In the genomic region with DNA sequence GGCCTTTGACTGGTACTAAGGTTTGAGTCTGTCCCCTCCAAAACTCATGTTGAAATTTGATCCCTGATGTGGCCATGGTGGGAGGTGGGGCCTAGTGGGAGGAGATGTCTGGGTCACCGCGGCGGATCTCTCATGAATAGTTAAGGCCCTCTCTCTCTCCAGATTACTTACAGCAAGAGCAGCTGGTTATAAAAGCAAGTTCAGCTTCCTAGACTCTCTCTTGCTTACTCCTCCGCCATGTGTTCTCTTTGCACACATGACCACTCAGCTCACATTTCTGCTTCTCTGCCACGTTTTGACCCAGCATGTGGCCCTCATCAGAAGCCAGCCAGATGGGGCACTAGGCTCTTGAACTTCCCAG, we compare ENCODE assay signal across 11 cellular contexts. TPM values are rescaled to one million over a fixed set of nuclear protein-coding genes. Genes with fewer than 3 reads are reported as not detected.
DNase-seq lines count a peak whose midpoint lies in the region; ATAC-seq and TF ChIP-seq lines count a peak whose summit lies in the region.
"Had no signal": no experiment of that assay in that cellular context is flagged by ENCODE, and none has a peak within 500 bp of the region (broad histone marks: within the 10 kb centered on the region; RNA-seq: fewer than 3 reads in every experiment).

No MANE protein-coding gene starts in this region.

- in situ Hi-C loops in gastrocnemius medialis (cut with MboI; ENCODE audit: low sequenced_read_pairs in 4 of 4) = no loop called here

- POLR2A ChIA-PET in HEK293 (lab: Yijun Ruan, JAX) = no interaction called here

- no peak for TF ChIP-seq POLR2A in gastrocnemius medialis (IDR thresholded peaks at IDR 0.05)

- CTCF ChIA-PET in HEK293 (lab: Yijun Ruan, JAX) = interaction anchor here (0.6 kb wide), 1 partner anchor 9 kb away, joined by 3 read pairs; no protein-coding TSS in a partner anchor

- no peaks in the 10 kb centered on the region for H3K4me1 ChIP-seq in HEK293 (ENCODE audit: control insufficient read depth, insufficient read depth, low read length)
- H3K4me1 ChIP-seq in iPS-20b (ENCODE audit: insufficient read depth, low read length) = peaks cover 11% of the 10 kb centered on the region; the same call in 1 of the 2 replicates
- peaks cover 0 to 8% of the 10 kb centered on the region in 2 donors for H3K4me1 ChIP-seq in gastrocnemius medialis

- H3K27ac ChIP-seq in HEK293 (ENCODE audit: extremely low read depth, low read depth, low read length) (no peak overlapping the region), iPS-20b (ENCODE audit: low read length) (no peak overlapping the region), gastrocnemius medialis (peak overlapping the region; percentile 43 to 71 (median 50))
- H3K27ac ChIP-seq: dorsolateral prefrontal cortex had no signal

- ATAC-seq in gastrocnemius medialis (peak; percentile 88 to 91), HG03097 (IDR thresholded peaks at IDR 0.05; ENCODE audit: low FRiP score, unreplicated experiment) (no peak), HG02884 (IDR thresholded peaks at IDR 0.05; ENCODE audit: unreplicated experiment) (no peak)
- ATAC-seq: activated naive CD8-positive, alpha-beta T cell treated with anti-CD3 and anti-CD28 coated beads, Interleukin-2, amount 50 U/mL, for 24 hours had no signal

- H3K9me3 ChIP-seq in HEK293 (ENCODE audit: control insufficient read depth, insufficient read depth, low read depth, low read length) (no peaks in the 10 kb centered on the region), iPS-20b (ENCODE audit: insufficient read depth, low read depth, low read length) (no peaks in the 10 kb centered on the region), gastrocnemius medialis (no peaks in the 10 kb centered on the region)

- no peak for TF ChIP-seq CTCF in HEK293 (tag by site-specific recombination; IDR thresholded peaks at IDR 0.05)
- TF ChIP-seq CTCF in gastrocnemius medialis (IDR thresholded peaks at IDR 0.05 in 4 of 5, conservative IDR thresholded peaks at IDR 0.05 in 1 of 5) = no peak

- DNase-seq in NCI-H524 (lab: John Stamatoyannopoulos, UW) (peak; percentile 83 to 88), gastrocnemius medialis (peak; percentile 25 to 43), occipital lobe (lab: John Stamatoyannopoulos, UW) (no peak)
- DNase-seq: activated naive CD8-positive, alpha-beta T cell treated with anti-CD3 and anti-CD28 coated beads, Interleukin-2, amount 50 U/mL, for 24 hours; NCI-H774; T-helper 1 cell had no signal

- H3K9ac ChIP-seq in iPS-20b (ENCODE audit: low read depth, low read length) = no peak overlapping the region

- intact Hi-C loops in gastrocnemius medialis (cut with DNase I; ENCODE audit: low total_unique reads) = no loop called here

- no peaks in the 10 kb centered on the region for H3K36me3 ChIP-seq in HEK293 (ENCODE audit: control insufficient read depth in 2 of 2, insufficient read depth in 1 of 2, low read length in 2 of 2)
- H3K36me3 ChIP-seq in iPS-20b (ENCODE audit: insufficient read depth, low read depth, low read length) = no peaks in the 10 kb centered on the region
- no peaks in the 10 kb centered on the region for H3K36me3 ChIP-seq in gastrocnemius medialis

- H3K4me3 ChIP-seq in HEK293 (ENCODE audit: low read depth, low read length) (no peak overlapping the region), iPS-20b (ENCODE audit: low read length) (peak overlapping the region; percentile 20; the same call in 1 of the 2 replicates), gastrocnemius medialis (no peak overlapping the region)
- H3K4me3 ChIP-seq: dorsolateral prefrontal cortex had no signal

- H3K27me3 ChIP-seq in iPS-20b (ENCODE audit: insufficient read depth, low read length) (peaks cover 7% of the 10 kb centered on the region; the same call in 1 of the 2 replicates), gastrocnemius medialis (no peaks in the 10 kb centered on the region)
- H3K27me3 ChIP-seq: dorsolateral prefrontal cortex had no signal

TF ChIP-seq in HEK293, 187 proteins besides CTCF, POLR2A, EP300 and RAD21 (continues in another document):
- TF ChIP-seq ZBTB8A (tag by site-specific recombination; IDR thresholded peaks at IDR 0.05) (0 out of 2 replicates have a peak, but pooled peaks have one; percentile 11), ZBTB17 (tag by site-specific recombination; IDR thresholded peaks at IDR 0.05) (no peak), ZFHX2 (tag by site-specific recombination; conservative IDR thresholded peaks at IDR 0.05) (peak; percentile 26; the same call in 1 of the 2 replicates), YY2 (tag by site-specific recombination; IDR thresholded peaks at IDR 0.05) (no peak), ZNF621 (tag by site-specific recombination; IDR thresholded peaks at IDR 0.05) (no peak), ZNF10 (tag by site-specific recombination; IDR thresholded peaks at IDR 0.05) (no peak), EGR2 (tag by site-specific recombination; IDR thresholded peaks at IDR 0.05; ENCODE audit: low read depth) (0 out of 2 replicates have a peak, but pooled peaks have one; percentile 13), GLIS1 (tag by site-specific recombination; IDR thresholded peaks at IDR 0.05) (no peak), ZNF140 (tag by site-specific recombination; IDR thresholded peaks at IDR 0.05) (no peak), TRIM28 (IDR thresholded peaks at IDR 0.05; ENCODE audit: borderline replicate concordance, low read length) (0 out of 2 replicates have a peak, but pooled peaks have one; percentile 50), RBAK (tag by site-specific recombination; IDR thresholded peaks at IDR 0.05) (no peak), ZNF292 (tag by site-specific recombination; IDR thresholded peaks at IDR 0.05; ENCODE audit: borderline replicate concordance, low read depth) (no peak)
- TF ChIP-seq, protein P1, sequence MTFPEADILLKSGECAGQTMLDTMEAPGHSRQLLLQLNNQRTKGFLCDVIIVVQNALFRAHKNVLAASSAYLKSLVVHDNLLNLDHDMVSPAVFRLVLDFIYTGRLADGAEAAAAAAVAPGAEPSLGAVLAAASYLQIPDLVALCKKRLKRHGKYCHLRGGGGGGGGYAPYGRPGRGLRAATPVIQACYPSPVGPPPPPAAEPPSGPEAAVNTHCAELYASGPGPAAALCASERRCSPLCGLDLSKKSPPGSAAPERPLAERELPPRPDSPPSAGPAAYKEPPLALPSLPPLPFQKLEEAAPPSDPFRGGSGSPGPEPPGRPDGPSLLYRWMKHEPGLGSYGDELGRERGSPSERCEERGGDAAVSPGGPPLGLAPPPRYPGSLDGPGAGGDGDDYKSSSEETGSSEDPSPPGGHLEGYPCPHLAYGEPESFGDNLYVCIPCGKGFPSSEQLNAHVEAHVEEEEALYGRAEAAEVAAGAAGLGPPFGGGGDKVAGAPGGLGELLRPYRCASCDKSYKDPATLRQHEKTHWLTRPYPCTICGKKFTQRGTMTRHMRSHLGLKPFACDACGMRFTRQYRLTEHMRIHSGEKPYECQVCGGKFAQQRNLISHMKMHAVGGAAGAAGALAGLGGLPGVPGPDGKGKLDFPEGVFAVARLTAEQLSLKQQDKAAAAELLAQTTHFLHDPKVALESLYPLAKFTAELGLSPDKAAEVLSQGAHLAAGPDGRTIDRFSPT (tag by site-specific recombination; IDR thresholded peaks at IDR 0.05) = no peak
- TF ChIP-seq, protein P2, sequence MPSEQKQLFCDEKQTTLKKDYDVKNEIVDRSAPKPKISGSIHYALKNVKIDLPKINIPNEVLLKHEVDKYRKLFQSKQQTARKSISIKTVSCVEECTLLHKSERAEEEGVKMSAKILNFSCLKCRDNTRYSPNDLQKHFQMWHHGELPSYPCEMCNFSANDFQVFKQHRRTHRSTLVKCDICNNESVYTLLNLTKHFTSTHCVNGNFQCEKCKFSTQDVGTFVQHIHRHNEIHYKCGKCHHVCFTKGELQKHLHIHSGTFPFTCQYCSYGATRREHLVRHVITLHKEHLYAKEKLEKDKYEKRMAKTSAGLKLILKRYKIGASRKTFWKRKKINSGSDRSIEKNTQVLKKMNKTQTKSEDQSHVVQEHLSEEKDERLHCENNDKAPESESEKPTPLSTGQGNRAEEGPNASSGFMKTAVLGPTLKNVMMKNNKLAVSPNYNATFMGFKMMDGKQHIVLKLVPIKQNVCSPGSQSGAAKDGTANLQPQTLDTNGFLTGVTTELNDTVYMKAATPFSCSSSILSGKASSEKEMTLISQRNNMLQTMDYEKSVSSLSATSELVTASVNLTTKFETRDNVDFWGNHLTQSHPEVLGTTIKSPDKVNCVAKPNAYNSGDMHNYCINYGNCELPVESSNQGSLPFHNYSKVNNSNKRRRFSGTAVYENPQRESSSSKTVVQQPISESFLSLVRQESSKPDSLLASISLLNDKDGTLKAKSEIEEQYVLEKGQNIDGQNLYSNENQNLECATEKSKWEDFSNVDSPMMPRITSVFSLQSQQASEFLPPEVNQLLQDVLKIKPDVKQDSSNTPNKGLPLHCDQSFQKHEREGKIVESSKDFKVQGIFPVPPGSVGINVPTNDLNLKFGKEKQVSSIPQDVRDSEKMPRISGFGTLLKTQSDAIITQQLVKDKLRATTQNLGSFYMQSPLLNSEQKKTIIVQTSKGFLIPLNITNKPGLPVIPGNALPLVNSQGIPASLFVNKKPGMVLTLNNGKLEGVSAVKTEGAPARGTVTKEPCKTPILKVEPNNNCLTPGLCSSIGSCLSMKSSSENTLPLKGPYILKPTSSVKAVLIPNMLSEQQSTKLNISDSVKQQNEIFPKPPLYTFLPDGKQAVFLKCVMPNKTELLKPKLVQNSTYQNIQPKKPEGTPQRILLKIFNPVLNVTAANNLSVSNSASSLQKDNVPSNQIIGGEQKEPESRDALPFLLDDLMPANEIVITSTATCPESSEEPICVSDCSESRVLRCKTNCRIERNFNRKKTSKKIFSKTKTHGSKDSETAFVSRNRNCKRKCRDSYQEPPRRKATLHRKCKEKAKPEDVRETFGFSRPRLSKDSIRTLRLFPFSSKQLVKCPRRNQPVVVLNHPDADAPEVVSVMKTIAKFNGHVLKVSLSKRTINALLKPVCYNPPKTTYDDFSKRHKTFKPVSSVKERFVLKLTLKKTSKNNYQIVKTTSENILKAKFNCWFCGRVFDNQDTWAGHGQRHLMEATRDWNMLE (tag by site-specific recombination; conservative IDR thresholded peaks at IDR 0.05; ENCODE audit: low read depth) = 0 out of 2 replicates have a peak, but pooled peaks have one; percentile 12
- TF ChIP-seq, protein P3, sequence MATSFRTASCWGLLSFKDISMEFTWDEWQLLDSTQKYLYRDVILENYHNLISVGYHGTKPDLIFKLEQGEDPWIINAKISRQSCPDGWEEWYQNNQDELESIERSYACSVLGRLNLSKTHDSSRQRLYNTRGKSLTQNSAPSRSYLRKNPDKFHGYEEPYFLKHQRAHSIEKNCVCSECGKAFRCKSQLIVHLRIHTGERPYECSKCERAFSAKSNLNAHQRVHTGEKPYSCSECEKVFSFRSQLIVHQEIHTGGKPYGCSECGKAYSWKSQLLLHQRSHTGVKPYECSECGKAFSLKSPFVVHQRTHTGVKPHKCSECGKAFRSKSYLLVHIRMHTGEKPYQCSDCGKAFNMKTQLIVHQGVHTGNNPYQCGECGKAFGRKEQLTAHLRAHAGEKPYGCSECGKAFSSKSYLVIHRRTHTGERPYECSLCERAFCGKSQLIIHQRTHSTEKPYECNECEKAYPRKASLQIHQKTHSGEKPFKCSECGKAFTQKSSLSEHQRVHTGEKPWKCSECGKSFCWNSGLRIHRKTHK (tag by site-specific recombination; IDR thresholded peaks at IDR 0.05) = no peak

RNA-seq across cellular contexts. Expression of gene ZMIZ1, which starts 29.9 kb away (rescaled TPM):
- total RNA-seq in gastrocnemius medialis (10 to 100 TPM; 22.7 to 37.5 (median 31.7) TPM), occipital lobe (29.5 TPM)

Comparison
In these comparisons a context has a peak if more than half of its experiments do, and no peak if none do; other contexts are left out.
1. H3K27ac ChIP-seq: peak in gastrocnemius medialis (4 of 4); none in HEK293 (single experiment) and iPS-20b (single experiment).
2. ATAC-seq: peak in gastrocnemius medialis (2 of 2); none in HG03097 (single experiment) and HG02884 (single experiment).